Comparison of ENCODE assay signal across 17 cellular contexts in genomic region chr5:80136751-80137272, GRCh38.
DNase-seq lines count a peak whose midpoint lies in the region; ATAC-seq and TF ChIP-seq lines count a peak whose summit lies in the region.
"Had no signal": no experiment of that assay in that cellular context is flagged by ENCODE, and none has a peak within 500 bp of the region (broad histone marks: within the 10 kb centered on the region; RNA-seq: fewer than 3 reads in every experiment).

No MANE protein-coding gene starts in this region.

- H3K27ac Mint-ChIP-seq in stimulated activated naive CD8-positive, alpha-beta T cell treated with anti-CD3 and anti-CD28 coated beads, Interleukin-15, Interleukin-2, amounts not matched to agents 100 ng/mL and 50 ng/mL, for 24 hours = peak overlapping the region; percentile 95
- H3K27ac Mint-ChIP-seq in activated CD4-positive, alpha-beta memory T cell treated with anti-CD3 and anti-CD28 coated beads, Interleukin-2, amount 10 ng/mL, durations not matched to agents 7 days and 5 days = peak overlapping the region; percentile 95
- peak overlapping the region; percentile 57 for H3K27ac Mint-ChIP-seq in endothelial cell (ENCODE audit: unreplicated experiment)

- H3K4me1 Mint-ChIP-seq in stimulated activated naive CD8-positive, alpha-beta T cell treated with anti-CD3 and anti-CD28 coated beads, Interleukin-15, Interleukin-2, amounts not matched to agents 100 ng/mL and 50 ng/mL, for 24 hours (ENCODE audit: low read depth) = peaks cover 92% of the 10 kb centered on the region
- peaks cover 82% of the 10 kb centered on the region for H3K4me1 Mint-ChIP-seq in activated CD4-positive, alpha-beta memory T cell treated with anti-CD3 and anti-CD28 coated beads, Interleukin-2, amount 10 ng/mL, durations not matched to agents 7 days and 5 days
- peaks cover 48% of the 10 kb centered on the region for H3K4me1 Mint-ChIP-seq in endothelial cell (ENCODE audit: unreplicated experiment)

- H3K9me3 Mint-ChIP-seq in stimulated activated naive CD8-positive, alpha-beta T cell treated with anti-CD3 and anti-CD28 coated beads, Interleukin-15, Interleukin-2, amounts not matched to agents 100 ng/mL and 50 ng/mL, for 24 hours = no peaks in the 10 kb centered on the region
- peaks cover 5% of the 10 kb centered on the region for H3K9me3 Mint-ChIP-seq in activated CD4-positive, alpha-beta memory T cell treated with anti-CD3 and anti-CD28 coated beads, Interleukin-2, amount 10 ng/mL, durations not matched to agents 7 days and 5 days
- H3K9me3 Mint-ChIP-seq in endothelial cell (ENCODE audit: unreplicated experiment) = no peaks in the 10 kb centered on the region

- no peak overlapping the region for H3K4me3 ChIP-seq in transverse colon
- H3K4me3 ChIP-seq: SJSA1 had no signal

- no peaks in the 10 kb centered on the region for H3K9me3 ChIP-seq in transverse colon
- H3K9me3 ChIP-seq: SJSA1 had no signal

- H3K4me3 Mint-ChIP-seq in stimulated activated naive CD8-positive, alpha-beta T cell treated with anti-CD3 and anti-CD28 coated beads, Interleukin-15, Interleukin-2, amounts not matched to agents 100 ng/mL and 50 ng/mL, for 24 hours = peak overlapping the region; percentile 73
- H3K4me3 Mint-ChIP-seq in activated CD4-positive, alpha-beta memory T cell treated with anti-CD3 and anti-CD28 coated beads, Interleukin-2, amount 10 ng/mL, durations not matched to agents 7 days and 5 days = peak overlapping the region; percentile 66
- H3K4me3 Mint-ChIP-seq in endothelial cell (ENCODE audit: unreplicated experiment) = no peak overlapping the region
- H3K4me3 Mint-ChIP-seq: brain had no signal

- CTCF ChIA-PET in activated CD4-positive, alpha-beta memory T cell treated with anti-CD3 and anti-CD28 coated beads, Interleukin-2, amount 10 ng/mL, durations not matched to agents 7 days and 5 days (lab: Charles Lee) = interaction anchor here (0.7 to 2.8 kb wide), 16 partner anchors 10 to 1116 kb away, joined by 3 to 16 read pairs (median 5); partner anchors contain the start of gene SERINC5

- POLR2A ChIA-PET in activated CD4-positive, alpha-beta memory T cell treated with anti-CD3 and anti-CD28 coated beads, Interleukin-2, amount 10 ng/mL, durations not matched to agents 7 days and 5 days (lab: Charles Lee) = interaction anchor here (0.9 to 5.2 kb wide), 15 partner anchors 10 to 147 kb away, joined by 3 to 52 read pairs (median 8); partner anchors contain the start of gene SERINC5

- no peak for DNase-seq in stimulated activated naive CD8-positive, alpha-beta T cell treated with anti-CD3 and anti-CD28 coated beads, Interleukin-15, Interleukin-2, amounts not matched to agents 100 U/mL and 50 U/mL, for 24 hours
- no peak for DNase-seq in activated CD4-positive, alpha-beta memory T cell treated with anti-CD3 and anti-CD28 coated beads, Interleukin-2, amount 10 ng/mL, durations not matched to agents 7 days and 5 days
- DNase-seq in endothelial cell (ENCODE audit: low spot score) = no peak
- DNase-seq in NCI-H748 (lab: John Stamatoyannopoulos, UW; ENCODE audit: unreplicated experiment) = no peak
- DNase-seq in transverse colon = no peak
- DNase-seq: DMS53; effector CD8-positive, alpha-beta T cell; IMR-90; NCI-H1105; occipital lobe had no signal

- H3K27me3 ChIP-seq in transverse colon = no peaks in the 10 kb centered on the region
- H3K27me3 ChIP-seq: SJSA1 had no signal

- no peak for TF ChIP-seq EP300 in transverse colon (IDR thresholded peaks at IDR 0.05; ENCODE audit: low read depth)

- H3K36me3 ChIP-seq in transverse colon = no peaks in the 10 kb centered on the region
- H3K36me3 ChIP-seq: SJSA1 had no signal

- intact Hi-C loops in transverse colon (cut with DNase I; ENCODE audit: low total_unique reads) = no loop called here

- in situ Hi-C loops in transverse colon (cut with MboI; ENCODE audit: low pct_ligation_motif_present in 1 of 4, low pct_unique_long_range_greater_than_20kb in 1 of 4, low sequenced_read_pairs in 3 of 4) = no loop called here

- no peak for ATAC-seq in stimulated activated naive CD8-positive, alpha-beta T cell treated with anti-CD3 and anti-CD28 coated beads, Interleukin-15, Interleukin-2, amounts not matched to agents 100 U/mL and 50 U/mL, for 24 hours
- ATAC-seq in HG03432 (IDR thresholded peaks at IDR 0.05; ENCODE audit: unreplicated experiment) (no peak), GM18867 (IDR thresholded peaks at IDR 0.05; ENCODE audit: unreplicated experiment) (no peak)
- ATAC-seq: HCT116 had no signal

- no peaks in the 10 kb centered on the region for H3K27me3 Mint-ChIP-seq in stimulated activated naive CD8-positive, alpha-beta T cell treated with anti-CD3 and anti-CD28 coated beads, Interleukin-15, Interleukin-2, amounts not matched to agents 100 ng/mL and 50 ng/mL, for 24 hours
- H3K27me3 Mint-ChIP-seq in activated CD4-positive, alpha-beta memory T cell treated with anti-CD3 and anti-CD28 coated beads, Interleukin-2, amount 10 ng/mL, durations not matched to agents 7 days and 5 days = no peaks in the 10 kb centered on the region
- peaks cover 11% of the 10 kb centered on the region for H3K27me3 Mint-ChIP-seq in endothelial cell (ENCODE audit: unreplicated experiment)
- H3K27me3 Mint-ChIP-seq: brain, memory B cell had no signal

- peak overlapping the region in 2 of 4 donors; percentile 27 to 57 for H3K27ac ChIP-seq in transverse colon
- H3K27ac ChIP-seq: SJSA1 had no signal

- WGBS in transverse colon (ENCODE audit: low coverage in 1 of 2), 2 donors = 91 to 95% methylated on average over 3 to 7 of the region's 7 CpGs

- no peak for TF ChIP-seq POLR2A in transverse colon (IDR thresholded peaks at IDR 0.05)

- peaks cover 13% of the 10 kb centered on the region for H3K36me3 Mint-ChIP-seq in stimulated activated naive CD8-positive, alpha-beta T cell treated with anti-CD3 and anti-CD28 coated beads, Interleukin-15, Interleukin-2, amounts not matched to agents 100 ng/mL and 50 ng/mL, for 24 hours (ENCODE audit: low read depth)
- peaks cover 66% of the 10 kb centered on the region for H3K36me3 Mint-ChIP-seq in activated CD4-positive, alpha-beta memory T cell treated with anti-CD3 and anti-CD28 coated beads, Interleukin-2, amount 10 ng/mL, durations not matched to agents 7 days and 5 days (ENCODE audit: low read depth)
- H3K36me3 Mint-ChIP-seq in endothelial cell (ENCODE audit: low read depth, unreplicated experiment) = peaks cover 20% of the 10 kb centered on the region
- H3K36me3 Mint-ChIP-seq: memory B cell had no signal

- peaks cover 9 to 41% (median 11%) of the 10 kb centered on the region in 4 donors for H3K4me1 ChIP-seq in transverse colon

- TF ChIP-seq CTCF in endothelial cell (IDR thresholded peaks at IDR 0.05; ENCODE audit: unreplicated experiment) (no peak), transverse colon (IDR thresholded peaks at IDR 0.05) (no peak)
